Comparison of ENCODE assay signal across 1 cellular context in the genomic region with DNA sequence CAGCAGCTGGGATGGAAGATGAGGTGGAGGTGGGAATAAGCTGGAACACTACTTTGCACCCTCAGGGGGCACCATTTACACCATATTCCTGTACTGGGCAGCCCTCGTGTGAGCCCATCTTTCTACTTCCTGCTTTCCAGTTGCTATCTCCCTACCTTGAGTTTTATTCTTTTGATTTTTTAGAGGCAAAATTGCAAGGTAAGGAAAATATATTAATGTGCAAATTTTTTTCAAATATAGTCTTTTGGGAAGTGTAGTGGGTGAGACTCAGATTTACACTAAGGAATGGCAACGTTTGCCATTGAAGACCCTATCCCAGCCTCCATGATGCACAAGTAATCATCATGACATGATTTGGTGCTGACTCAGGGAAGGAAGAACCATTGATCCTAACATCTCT.
A peak's percentile ranks its signal among the peaks of the same experiment; 100 is the strongest.
TF ChIP-seq lines count a peak whose summit lies in the region.

No MANE protein-coding gene starts in this region.

TF ChIP-seq in HepG2, 621 proteins besides CTCF, POLR2A, EP300 and RAD21:
- TF ChIP-seq ATRX (CRISPR knock-in tag; IDR thresholded peaks at IDR 0.05; ENCODE audit: borderline replicate concordance) (no peak), ZNF720 (CRISPR knock-in tag; IDR thresholded peaks at IDR 0.05) (no peak), ZNF263 (CRISPR knock-in tag; IDR thresholded peaks at IDR 0.05) (no peak), MAFF (IDR thresholded peaks at IDR 0.05; ENCODE audit: low read depth, low read length) (peak; percentile 46; the same call in 1 of the 2 replicates), ZFP90 (CRISPR knock-in tag; IDR thresholded peaks at IDR 0.05; ENCODE audit: borderline replicate concordance) (no peak), TARDBP (CRISPR knock-in tag; IDR thresholded peaks at IDR 0.05) (no peak), MAFK (conservative IDR thresholded peaks at IDR 0.05 in 1 of 2, IDR thresholded peaks at IDR 0.05 in 1 of 2; ENCODE audit: low read length in 2 of 2) (peak; percentile 38 to 66; a peak in 3 of 4 replicates)
